8 cellular contexts compared by ENCODE assay signal in the genomic region with DNA sequence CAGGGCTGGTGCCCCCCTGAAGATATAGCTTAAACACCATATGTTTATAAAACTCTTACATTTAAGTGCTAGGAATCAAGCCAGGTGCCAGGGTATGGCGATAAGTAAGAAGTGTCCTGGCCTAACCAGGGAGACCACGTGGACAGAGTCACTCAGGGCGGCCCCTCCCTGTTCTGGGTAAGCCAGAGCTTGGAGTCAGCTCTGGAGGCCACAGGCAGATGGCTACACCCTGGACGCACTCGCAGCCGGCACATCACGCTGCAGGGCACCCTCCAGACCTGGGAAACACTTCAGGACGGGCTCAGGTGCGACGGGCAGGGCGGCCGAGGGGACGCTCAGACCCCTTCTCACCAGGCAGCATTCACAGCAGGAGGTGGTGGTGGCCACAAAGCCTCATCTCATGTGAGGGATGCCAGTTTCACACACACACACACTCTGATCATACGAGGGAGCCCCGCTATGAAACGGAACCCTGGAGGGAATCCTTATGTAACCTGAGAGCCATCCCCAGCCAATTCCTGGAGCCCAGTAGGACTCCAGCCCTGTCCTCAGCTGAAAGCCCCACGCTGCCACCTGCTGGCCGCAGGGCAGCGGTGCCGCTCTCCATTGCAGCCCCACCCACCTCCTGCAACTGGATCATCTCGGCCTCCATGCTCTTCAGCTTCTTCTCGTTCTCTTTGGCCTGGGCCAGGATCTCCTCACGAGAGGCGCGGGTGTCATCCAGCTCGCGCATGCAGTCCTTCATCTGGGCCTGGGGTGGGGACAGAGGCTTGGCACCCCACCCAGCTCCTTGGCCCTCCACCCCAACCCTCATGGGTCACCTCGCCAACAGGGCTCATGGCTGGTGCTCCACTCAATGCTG. TPM values are rescaled to one million over a fixed set of nuclear protein-coding genes. Genes with fewer than 3 reads are reported as not detected.
DNase-seq lines count a peak whose midpoint lies in the region; ATAC-seq and TF ChIP-seq lines count a peak whose summit lies in the region.

No MANE protein-coding gene starts in this region.

- no peak for ATAC-seq in GM18505 (IDR thresholded peaks at IDR 0.05; ENCODE audit: unreplicated experiment)
- ATAC-seq in lower lobe of right lung: peak; percentile 77 to 88
- no peak for ATAC-seq in HG03565 (IDR thresholded peaks at IDR 0.05; ENCODE audit: unreplicated experiment)

- TF ChIP-seq CTCF in lower lobe of right lung (IDR thresholded peaks at IDR 0.05): peak; percentile 94

- H3K9me3 Mint-ChIP-seq in activated CD4-positive, alpha-beta T cell treated with anti-CD3 and anti-CD28 coated beads, Interleukin-2, amount 10 ng/mL, durations not matched to agents 7 days and 5 days: no peaks in the 10 kb centered on the region

- H3K9me3 ChIP-seq in lower lobe of right lung: no peaks in the 10 kb centered on the region

- POLR2A ChIA-PET in activated CD4-positive, alpha-beta T cell treated with anti-CD3 and anti-CD28 coated beads, Interleukin-2, amount 10 ng/mL, durations not matched to agents 7 days and 5 days (lab: Charles Lee): no interaction called here

- H3K4me1 ChIP-seq in lower lobe of right lung: peaks cover 14% of the 10 kb centered on the region

- H3K27ac ChIP-seq in lower lobe of right lung: peak overlapping the region; percentile 60

- no peak overlapping the region for H3K4me3 ChIP-seq in lower lobe of right lung

- no peaks in the 10 kb centered on the region for H3K27me3 ChIP-seq in lower lobe of right lung (ENCODE audit: low read depth)

- peak overlapping the region; percentile 83 for H3K27ac Mint-ChIP-seq in activated CD4-positive, alpha-beta T cell treated with anti-CD3 and anti-CD28 coated beads, Interleukin-2, amount 10 ng/mL, durations not matched to agents 7 days and 5 days

- peaks cover 74% of the 10 kb centered on the region for H3K36me3 Mint-ChIP-seq in activated CD4-positive, alpha-beta T cell treated with anti-CD3 and anti-CD28 coated beads, Interleukin-2, amount 10 ng/mL, durations not matched to agents 7 days and 5 days (ENCODE audit: low read depth)

- peaks cover 92% of the 10 kb centered on the region for H3K36me3 ChIP-seq in lower lobe of right lung

- no peaks in the 10 kb centered on the region for H3K27me3 Mint-ChIP-seq in activated CD4-positive, alpha-beta T cell treated with anti-CD3 and anti-CD28 coated beads, Interleukin-2, amount 10 ng/mL, durations not matched to agents 7 days and 5 days

- CTCF ChIA-PET in activated CD4-positive, alpha-beta T cell treated with anti-CD3 and anti-CD28 coated beads, Interleukin-2, amount 10 ng/mL, durations not matched to agents 7 days and 5 days (lab: Charles Lee): interaction anchor here (0.6 to 5.2 kb wide), 16 partner anchors 9 to 200 kb away, joined by 3 to 35 read pairs (median 4); a partner anchor contains a TSS

- DNase-seq in 8988T (peak; percentile 64), NCI-H510A (lab: John Stamatoyannopoulos, UW) (peak; percentile 29), dedifferentiated amniotic fluid mesenchymal stem cell (ENCODE audit: extremely low spot score) (peak; percentile 61), lower lobe of right lung (peak; percentile 73)
- peak; percentile 72 for DNase-seq in activated CD4-positive, alpha-beta T cell treated with anti-CD3 and anti-CD28 coated beads, Interleukin-2, amount 10 ng/mL, durations not matched to agents 7 days and 5 days
- peak in 2 of 3 donors; percentile 30 to 59 for DNase-seq in stimulated activated CD4-positive, alpha-beta T cell treated with anti-CD3 and anti-CD28 coated beads, TNF-alpha, amount 100 ng/mL, for 1 hour (ENCODE audit: low read depth in 3 of 3, low spot score in 1 of 3)

- peak; percentile 4 for TF ChIP-seq POLR2A in GM18505 (IDR thresholded peaks at IDR 0.05; ENCODE audit: borderline replicate concordance, extremely low read depth, insufficient read depth, insufficient read length)

- intact Hi-C loops in lower lobe of right lung (cut with DNase I): no loop called here

- H3K4me3 Mint-ChIP-seq in activated CD4-positive, alpha-beta T cell treated with anti-CD3 and anti-CD28 coated beads, Interleukin-2, amount 10 ng/mL, durations not matched to agents 7 days and 5 days: no peak overlapping the region

- peaks cover 46% of the 10 kb centered on the region for H3K4me1 Mint-ChIP-seq in activated CD4-positive, alpha-beta T cell treated with anti-CD3 and anti-CD28 coated beads, Interleukin-2, amount 10 ng/mL, durations not matched to agents 7 days and 5 days

RNA-seq across cellular contexts. Expression of a gene that starts 33.4 kb away (rescaled TPM):
- 10 to 100 TPM; 50.9 to 60.0 TPM for total RNA-seq in activated CD4-positive, alpha-beta T cell treated with anti-CD3 and anti-CD28 coated beads, Interleukin-2, amount 10 ng/mL, durations not matched to agents 7 days and 5 days
- 85.8 TPM for total RNA-seq in lower lobe of right lung

RNA-seq across cellular contexts. Expression of a gene that starts 47.0 kb away (rescaled TPM):
- 10 to 100 TPM; 77.0 to 85.4 TPM for total RNA-seq in activated CD4-positive, alpha-beta T cell treated with anti-CD3 and anti-CD28 coated beads, Interleukin-2, amount 10 ng/mL, durations not matched to agents 7 days and 5 days
- 56.0 TPM for total RNA-seq in lower lobe of right lung

Comparison
In these comparisons a context has a peak if more than half of its experiments do, and no peak if none do; other contexts are left out.
1. ATAC-seq: peak in lower lobe of right lung (2 of 2); none in GM18505 (single experiment) and HG03565 (single experiment).
2. Peak in every context shown above with its lines, with median percentiles within 50 percentile points of each other: DNase-seq.